In the genomic region with DNA sequence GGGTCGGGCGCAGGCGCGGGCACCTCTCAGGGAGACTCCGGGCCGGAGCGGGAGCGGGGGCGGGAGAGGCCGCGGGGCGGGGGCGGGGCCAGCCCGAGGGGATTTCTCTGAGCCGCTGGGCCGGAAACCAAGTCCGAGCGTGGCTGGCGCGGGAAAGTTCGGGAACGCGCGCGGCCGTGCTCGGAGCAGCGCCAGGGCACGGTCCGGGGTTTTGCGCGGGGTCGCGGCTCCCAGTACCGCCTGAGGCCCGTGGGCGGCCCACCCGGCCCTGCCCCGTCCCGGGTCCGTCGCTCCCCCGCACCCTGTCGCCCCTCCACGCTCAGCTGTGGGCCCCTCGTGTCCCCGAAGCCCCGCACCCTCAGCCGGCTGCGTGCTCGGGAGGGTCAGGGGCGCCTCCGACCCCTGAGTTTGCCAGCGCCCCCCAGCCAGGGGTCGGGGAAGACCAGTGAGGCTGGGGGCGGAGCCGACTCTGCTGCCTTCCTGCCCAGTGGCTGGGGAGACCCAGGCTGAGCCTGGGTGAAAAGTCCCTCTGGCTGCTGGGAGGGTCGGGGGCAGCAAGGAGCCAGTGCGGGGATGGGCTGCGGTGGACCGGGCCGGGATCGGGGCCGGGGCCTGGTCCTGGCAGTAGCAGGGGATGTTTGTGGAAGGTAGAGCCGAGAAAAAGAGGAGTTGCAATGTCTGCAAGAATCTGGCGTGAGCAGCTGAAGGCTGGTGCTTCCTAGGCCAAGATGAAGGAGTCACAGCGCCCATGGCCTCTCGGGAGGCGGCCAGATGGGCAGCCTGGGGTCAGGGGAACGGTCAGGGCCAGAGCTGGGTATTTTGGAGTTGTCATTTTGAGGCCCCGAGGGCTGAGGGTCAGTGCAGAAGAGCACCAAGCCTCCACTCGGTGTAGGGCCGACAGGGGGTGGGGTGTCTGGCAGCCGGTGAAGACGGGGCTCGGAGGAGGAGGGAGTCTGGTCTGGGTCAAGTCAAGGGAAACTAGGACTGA, we compare ENCODE assay signal across 1 cellular context.
TF ChIP-seq lines count a peak whose summit lies in the region.

No MANE protein-coding gene starts in this region.

TF ChIP-seq in K562, 482 proteins besides CTCF, POLR2A, EP300 and RAD21 (continued from another document):
- TF ChIP-seq THAP12 (CRISPR knock-in tag; IDR thresholded peaks at IDR 0.05) (peak; percentile 29; the same call in 1 of the 2 replicates), ETS1 (conservative IDR thresholded peaks at IDR 0.05; ENCODE audit: control insufficient read depth, low read depth, low read length) (peak; percentile 36; the same call in 1 of the 2 replicates)
- TF ChIP-seq, protein P1, sequence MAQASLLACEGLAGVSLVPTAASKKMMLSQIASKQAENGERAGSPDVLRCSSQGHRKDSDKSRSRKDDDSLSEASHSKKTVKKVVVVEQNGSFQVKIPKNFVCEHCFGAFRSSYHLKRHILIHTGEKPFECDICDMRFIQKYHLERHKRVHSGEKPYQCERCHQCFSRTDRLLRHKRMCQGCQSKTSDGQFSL (CRISPR knock-in tag; IDR thresholded peaks at IDR 0.05): peak; percentile 63
- TF ChIP-seq, protein P1 (tag; IDR thresholded peaks at IDR 0.05): no peak
